Comparison of ENCODE assay signal across 9 cellular contexts in the genomic region with DNA sequence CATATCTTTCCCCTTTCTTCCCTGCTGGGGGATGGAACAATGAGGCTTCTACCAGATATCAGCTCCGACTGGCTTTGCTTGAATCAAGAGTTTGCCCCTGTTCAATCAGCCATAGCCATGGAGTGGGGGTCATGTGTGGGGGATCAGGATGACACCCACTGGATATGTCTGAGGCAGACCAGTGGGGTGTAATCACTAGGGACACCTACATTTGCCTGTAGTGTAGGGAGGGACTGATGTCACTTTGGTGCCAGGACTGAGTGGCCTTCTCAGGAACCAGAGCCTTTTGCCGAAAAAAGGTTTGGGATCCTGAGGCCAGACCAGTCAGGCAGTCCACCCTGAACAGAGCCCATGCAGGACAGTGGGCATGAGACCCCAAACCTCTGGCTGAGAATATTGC. TPM values are rescaled to one million over a fixed set of nuclear protein-coding genes. Genes with fewer than 3 reads are reported as not detected.
DNase-seq lines count a peak whose midpoint lies in the region; ATAC-seq, FAIRE-seq and TF ChIP-seq lines count a peak whose summit lies in the region.
"Had no signal": no experiment of that assay in that cellular context is flagged by ENCODE, and none has a peak within 500 bp of the region (broad histone marks: within the 10 kb centered on the region; RNA-seq: fewer than 3 reads in every experiment).

No MANE protein-coding gene starts in this region.

- peaks cover 24% of the 10 kb centered on the region for H3K4me1 Mint-ChIP-seq in activated naive CD4-positive, alpha-beta T cell treated with anti-CD3 and anti-CD28 coated beads for 36 hours (ENCODE audit: low read depth)

- peak overlapping the region; percentile 24 for H3K27ac Mint-ChIP-seq in activated naive CD4-positive, alpha-beta T cell treated with anti-CD3 and anti-CD28 coated beads for 36 hours

- no peak for TF ChIP-seq RAD21 in HepG2 (CRISPR knock-in tag; IDR thresholded peaks at IDR 0.05)

- TF ChIP-seq CTCF in ascending aorta (IDR thresholded peaks at IDR 0.05), result no peak
- no peak for TF ChIP-seq CTCF in HepG2 (CRISPR knock-in tag; IDR thresholded peaks at IDR 0.05)
- no peak for TF ChIP-seq CTCF in tibial artery (IDR thresholded peaks at IDR 0.05)

- H3K4me2 ChIP-seq in HepG2 (ENCODE audit: low read depth, low read length), result peak overlapping the region; percentile 99

- intact Hi-C loops in activated naive CD4-positive, alpha-beta T cell treated with anti-CD3 and anti-CD28 coated beads for 36 hours (cut with micrococcal nuclease), result no loop called here
- intact Hi-C loops in ascending aorta (cut with DNase I) (no loop called here), HepG2 (cut with micrococcal nuclease; ENCODE audit: unreplicated experiment) (no loop called here), tibial artery (cut with DNase I; ENCODE audit: low total_unique reads) (loop anchor here (5.0 kb wide), 1 partner anchor 53 kb away; the partner anchor contains the start of genes FASTKD5 and UBOX5), aorta (cut with DNase I) (no loop called here)

- BruUV-seq in HepG2 (replicated peaks; lab: Mats Ljungman, UMichigan), result no TSS peak

- peak overlapping the region; percentile 97 for H3K4me3 Mint-ChIP-seq in activated naive CD4-positive, alpha-beta T cell treated with anti-CD3 and anti-CD28 coated beads for 36 hours

- CTCF ChIA-PET in activated naive CD4-positive, alpha-beta T cell treated with anti-CD3 and anti-CD28 coated beads for 36 hours (lab: Charles Lee), result interaction anchor here (0.6 to 3.5 kb wide), 4 partner anchors 8 to 892 kb away, joined by 3 to 17 read pairs (median 4); no protein-coding TSS in a partner anchor
- CTCF ChIA-PET in HepG2 (lab: Yijun Ruan, JAX; ENCODE audit: low intra/inter-chr PET ratio, low total read pairs), result no interaction called here

- in situ Hi-C loops in HepG2 (cut with HindIII; ENCODE audit: extremely low pct_ligation_motif_present, low pct_unique_long_range_greater_than_20kb), result no loop called here

- H3K4me3 ChIP-seq in ascending aorta, result peak overlapping the region; percentile 93 to 96
- peak overlapping the region; percentile 89 to 99 (median 90) for H3K4me3 ChIP-seq in HepG2 (replicated peaks in 1 of 3; ENCODE audit: insufficient read depth in 1 of 3, low read depth in 2 of 3, low read length in 3 of 3)
- H3K4me3 ChIP-seq in tibial artery, result peak overlapping the region; percentile 92 to 96
- H3K4me3 ChIP-seq in aorta (ENCODE audit: low read length in 2 of 2), result no peak overlapping the region

- peaks cover 0 to 20% of the 10 kb centered on the region in 2 donors for H3K36me3 ChIP-seq in ascending aorta
- peaks cover 16 to 21% of the 10 kb centered on the region in 2 experiments for H3K36me3 ChIP-seq in HepG2 (replicated peaks in 1 of 2; ENCODE audit: control insufficient read depth in 1 of 2, insufficient read depth in 2 of 2, low read length in 2 of 2)
- peaks cover 0 to 24% (median 17%) of the 10 kb centered on the region in 3 donors for H3K36me3 ChIP-seq in tibial artery
- H3K36me3 ChIP-seq in aorta (ENCODE audit: control insufficient read depth in 1 of 2, insufficient read depth in 2 of 2, low read length in 1 of 2), result peaks cover 0 to 2% of the 10 kb centered on the region in 2 donors

- POLR2A ChIA-PET in HepG2 (lab: Yijun Ruan, JAX), result interaction anchor here (0.6 to 9.7 kb wide), 11 partner anchors 11 to 683 kb away, joined by 3 to 149 read pairs (median 5); partner anchors contain the start of genes MRPS26 and SLC4A11

- ATAC-seq in HepG2 (peak; percentile 2; the same call in 2 of the 3 replicates), aorta (ENCODE audit: low FRiP score) (no peak)

- peaks cover 16% of the 10 kb centered on the region for H3K36me3 Mint-ChIP-seq in activated naive CD4-positive, alpha-beta T cell treated with anti-CD3 and anti-CD28 coated beads for 36 hours (ENCODE audit: low read depth)

- H3K27me3 ChIP-seq in ascending aorta (no peaks in the 10 kb centered on the region), HepG2 (ENCODE audit: control insufficient read depth in 1 of 2, insufficient read depth in 2 of 2, low read length in 2 of 2) (peaks cover 0 to 6% of the 10 kb centered on the region in 2 experiments; a peak in 1 of 5 replicates), tibial artery (no peaks in the 10 kb centered on the region), aorta (ENCODE audit: control insufficient read depth in 1 of 2, insufficient read depth in 2 of 2, low read length in 1 of 2) (no peaks in the 10 kb centered on the region)

- WGBS in HepG2 (ENCODE audit: low lambda C conversion rate), result 48% methylated on average over 2 of the region's 2 CpGs
- 72 to 79% methylated on average over 2 of the region's 2 CpGs for WGBS in aorta, 2 donors

- no peak overlapping the region for H3K27ac ChIP-seq in ascending aorta
- H3K27ac ChIP-seq in HepG2 (ENCODE audit: extremely low read length, insufficient read depth, low read length), result peak overlapping the region; percentile 75
- H3K27ac ChIP-seq in tibial artery, result peak overlapping the region in 1 of 2 donors; percentile 90
- H3K27ac ChIP-seq in aorta (ENCODE audit: low read depth in 1 of 2, low read length in 2 of 2), result no peak overlapping the region

- peak overlapping the region; percentile 94 for H3K9ac ChIP-seq in HepG2 (ENCODE audit: insufficient read depth, low read depth, low read length)

- peaks cover 44% of the 10 kb centered on the region for H3K79me2 ChIP-seq in HepG2 (ENCODE audit: insufficient read depth, low read length)

- no peak for TF ChIP-seq POLR2A in HepG2 (IDR thresholded peaks at IDR 0.05; ENCODE audit: insufficient read depth in 1 of 2, low read depth in 2 of 2, low read length in 2 of 2)

- H4K20me1 ChIP-seq in HepG2 (ENCODE audit: insufficient read depth, low read length), result no peaks in the 10 kb centered on the region

- H3K9me3 Mint-ChIP-seq in activated naive CD4-positive, alpha-beta T cell treated with anti-CD3 and anti-CD28 coated beads for 36 hours, result no peaks in the 10 kb centered on the region

- FAIRE-seq in HepG2 (lab: Jason Lieb, UNC), result no peak

- H3K9me3 ChIP-seq in ascending aorta (no peaks in the 10 kb centered on the region), HepG2 (ENCODE audit: low read length) (no peaks in the 10 kb centered on the region), tibial artery (no peaks in the 10 kb centered on the region), aorta (ENCODE audit: control insufficient read depth, low read length) (no peaks in the 10 kb centered on the region)

- H3K4me1 ChIP-seq in ascending aorta, result peaks cover 4 to 7% of the 10 kb centered on the region in 2 donors
- H3K4me1 ChIP-seq in HepG2 (ENCODE audit: insufficient read depth, low read length), result peaks cover 35% of the 10 kb centered on the region
- H3K4me1 ChIP-seq in tibial artery, result peaks cover 0 to 17% (median 6%) of the 10 kb centered on the region in 4 donors
- H3K4me1 ChIP-seq in aorta (ENCODE audit: control insufficient read depth in 1 of 2, insufficient read depth in 2 of 2, low read length in 2 of 2), result no peaks in the 10 kb centered on the region

- no peak overlapping the region for H2AFZ ChIP-seq in HepG2 (ENCODE audit: low read length)

- TF ChIP-seq EP300 in HepG2 (IDR thresholded peaks at IDR 0.05; ENCODE audit: low read depth in 2 of 2, low read length in 2 of 2) (no peak), HepG2 (CRISPR knock-in tag; IDR thresholded peaks at IDR 0.05; ENCODE audit: borderline replicate concordance) (no peak; the same call in 1 of the 2 replicates)

- no peaks in the 10 kb centered on the region for H3K27me3 Mint-ChIP-seq in activated naive CD4-positive, alpha-beta T cell treated with anti-CD3 and anti-CD28 coated beads for 36 hours (ENCODE audit: low read depth)

- no peak for DNase-seq in activated naive CD4-positive, alpha-beta T cell treated with anti-CD3 and anti-CD28 coated beads for 36 hours
- no peak for DNase-seq in activated naive CD4-positive, alpha-beta T cell (lab: John Stamatoyannopoulos, UW)
- DNase-seq in ascending aorta (ENCODE audit: low spot score in 2 of 2) (no peak), HepG2 (ENCODE audit: low spot score) (no peak), tibial artery (no peak), aorta (no peak), GM19238 (ENCODE audit: insufficient read length, low spot score) (no peak), GOT3 (lab: John Stamatoyannopoulos, UW) (no peak)
- DNase-seq: DMS153 had no signal

RNA-seq across cellular contexts. Expression of gene ITPA, which starts 1.0 kb away (rescaled TPM):
- 10 to 100 TPM; 38.2 to 42.1 TPM for total RNA-seq in activated naive CD4-positive, alpha-beta T cell treated with anti-CD3 and anti-CD28 coated beads for 36 hours
- total RNA-seq in ascending aorta (111 TPM), HepG2 (2016; rRNA removed; fragmentation: Illumina TruSeq; extraction: Trizol) (101 and 103 TPM in 2 replicates), aorta (10 to 100 TPM; 25.9 to 31.1 TPM)
- 30.5 and 31.5 TPM in 2 replicates for total RNA-seq in HepG2 (2016; cell fraction: cytosol; rRNA removed; fragmentation: Illumina TruSeq; extraction: Trizol; ENCODE audit: low read depth)
- total RNA-seq in HepG2 (2016; cell fraction: insoluble cytoplasmic fraction; rRNA removed; fragmentation: Illumina TruSeq; extraction: Trizol), result 108 TPM in 2 replicates
- total RNA-seq in HepG2 (2016; cell fraction: membrane; rRNA removed; fragmentation: Illumina TruSeq; extraction: Trizol), result 45.6 and 53.1 TPM in 2 replicates
- total RNA-seq in HepG2 (2016; cell fraction: nucleus; rRNA removed; fragmentation: Illumina TruSeq; extraction: Trizol), result 51.5 and 65.6 TPM in 2 replicates
- polyA plus RNA-seq in HepG2 (2011; rRNA removed) (60.1 and 73.4 TPM in 2 replicates), aorta (10 to 100 TPM; 26.7 to 72.4 TPM)
- 53.2 and 73.4 TPM in 2 replicates for polyA plus RNA-seq in HepG2 (2011; cell fraction: cytosol; rRNA removed)
- 110 and 129 TPM in 2 replicates for polyA plus RNA-seq in HepG2 (2011; cell fraction: nucleus; rRNA removed)
- 55.6 and 63.4 TPM in 2 replicates for polyA plus RNA-seq in HepG2 (2012)
- polyA plus RNA-seq in HepG2 (2016; cell fraction: cytosol; fragmentation: Illumina TruSeq; extraction: Trizol; ENCODE audit: low read depth), result 27.3 and 27.6 TPM in 2 replicates
- polyA plus RNA-seq in HepG2 (2016; cell fraction: insoluble cytoplasmic fraction; fragmentation: Illumina TruSeq; extraction: Trizol; ENCODE audit: low read depth), result 106 and 109 TPM in 2 replicates
- 28.9 and 33.4 TPM in 2 replicates for polyA plus RNA-seq in HepG2 (2016; cell fraction: membrane; fragmentation: Illumina TruSeq; extraction: Trizol; ENCODE audit: low read depth)
- polyA plus RNA-seq in HepG2 (2016; cell fraction: nucleus; fragmentation: Illumina TruSeq; extraction: Trizol; ENCODE audit: insufficient read depth, low read depth), result 144 and 151 TPM in 2 replicates
- 24.1 and 25.5 TPM in 2 replicates for polyA minus RNA-seq in HepG2 (2011; rRNA and poly(A)+ RNA removed; ENCODE audit: low replicate concordance)
- polyA minus RNA-seq in HepG2 (2011; cell fraction: cytosol; rRNA and poly(A)+ RNA removed), result 15.4 and 25.9 TPM in 2 replicates
- 23.0 and 28.2 TPM in 2 replicates for polyA minus RNA-seq in HepG2 (2011; cell fraction: nucleus; rRNA and poly(A)+ RNA removed)

RNA-seq across cellular contexts. Expression of gene DDRGK1, which starts 5.9 kb away (rescaled TPM):
- 10 to 100 TPM; 78.2 to 79.5 TPM for total RNA-seq in activated naive CD4-positive, alpha-beta T cell treated with anti-CD3 and anti-CD28 coated beads for 36 hours
- total RNA-seq in ascending aorta (18.0 TPM), HepG2 (2016; rRNA removed; fragmentation: Illumina TruSeq; extraction: Trizol) (75.4 and 149 TPM in 2 replicates), aorta (10 to 100 TPM; 40.5 to 49.5 TPM)
- 59.4 and 65.6 TPM in 2 replicates for total RNA-seq in HepG2 (2016; cell fraction: cytosol; rRNA removed; fragmentation: Illumina TruSeq; extraction: Trizol; ENCODE audit: low read depth)
- total RNA-seq in HepG2 (2016; cell fraction: insoluble cytoplasmic fraction; rRNA removed; fragmentation: Illumina TruSeq; extraction: Trizol), result 69.3 and 161 TPM in 2 replicates
- total RNA-seq in HepG2 (2016; cell fraction: membrane; rRNA removed; fragmentation: Illumina TruSeq; extraction: Trizol), result 57.6 and 58.7 TPM in 2 replicates
- total RNA-seq in HepG2 (2016; cell fraction: nucleus; rRNA removed; fragmentation: Illumina TruSeq; extraction: Trizol), result 105 and 136 TPM in 2 replicates
- polyA plus RNA-seq in HepG2 (2011; rRNA removed) (96.7 and 116 TPM in 2 replicates), aorta (10 to 100 TPM; 42.8 to 81.0 TPM)
- 133 and 142 TPM in 2 replicates for polyA plus RNA-seq in HepG2 (2011; cell fraction: cytosol; rRNA removed)
- polyA plus RNA-seq in HepG2 (2011; cell fraction: nucleus; rRNA removed), result 122 and 134 TPM in 2 replicates
- polyA plus RNA-seq in HepG2 (2012), result 104 and 147 TPM in 2 replicates
- polyA plus RNA-seq in HepG2 (2016; cell fraction: cytosol; fragmentation: Illumina TruSeq; extraction: Trizol; ENCODE audit: low read depth), result 51.1 and 51.9 TPM in 2 replicates
- polyA plus RNA-seq in HepG2 (2016; cell fraction: insoluble cytoplasmic fraction; fragmentation: Illumina TruSeq; extraction: Trizol; ENCODE audit: low read depth), result 80.6 and 85.9 TPM in 2 replicates
- polyA plus RNA-seq in HepG2 (2016; cell fraction: membrane; fragmentation: Illumina TruSeq; extraction: Trizol; ENCODE audit: low read depth), result 52.8 and 53.4 TPM in 2 replicates
- polyA plus RNA-seq in HepG2 (2016; cell fraction: nucleus; fragmentation: Illumina TruSeq; extraction: Trizol; ENCODE audit: insufficient read depth, low read depth), result 240 and 250 TPM in 2 replicates
- polyA minus RNA-seq in HepG2 (2011; rRNA and poly(A)+ RNA removed; ENCODE audit: low replicate concordance), result 19.0 and 51.1 TPM in 2 replicates
- polyA minus RNA-seq in HepG2 (2011; cell fraction: cytosol; rRNA and poly(A)+ RNA removed), result 40.1 and 44.2 TPM in 2 replicates
- 48.9 and 52.6 TPM in 2 replicates for polyA minus RNA-seq in HepG2 (2011; cell fraction: nucleus; rRNA and poly(A)+ RNA removed)

RNA-seq across cellular contexts. Expression of gene SLC4A11, which starts 28.6 kb away (rescaled TPM):
- under 1 TPM; 0.72 to 0.91 TPM for total RNA-seq in activated naive CD4-positive, alpha-beta T cell treated with anti-CD3 and anti-CD28 coated beads for 36 hours
- 1.6 TPM for total RNA-seq in ascending aorta
- total RNA-seq in HepG2 (2016; rRNA removed; fragmentation: Illumina TruSeq; extraction: Trizol), result 1.1 and 3.9 TPM in 2 replicates
- total RNA-seq in HepG2 (2016; cell fraction: cytosol; rRNA removed; fragmentation: Illumina TruSeq; extraction: Trizol; ENCODE audit: low read depth), result 0.30 and 1.1 TPM in 2 replicates
- 0.82 and 4.9 TPM in 2 replicates for total RNA-seq in HepG2 (2016; cell fraction: insoluble cytoplasmic fraction; rRNA removed; fragmentation: Illumina TruSeq; extraction: Trizol)
- 1.4 and 1.8 TPM in 2 replicates for total RNA-seq in HepG2 (2016; cell fraction: membrane; rRNA removed; fragmentation: Illumina TruSeq; extraction: Trizol)
- total RNA-seq in HepG2 (2016; cell fraction: nucleus; rRNA removed; fragmentation: Illumina TruSeq; extraction: Trizol), result 5.0 and 8.1 TPM in 2 replicates
- polyA plus RNA-seq in HepG2 (2011; rRNA removed), result 24.7 and 27.0 TPM in 2 replicates
- polyA plus RNA-seq in HepG2 (2011; cell fraction: cytosol; rRNA removed), result 6.2 and 8.6 TPM in 2 replicates
- 212 and 304 TPM in 2 replicates for polyA plus RNA-seq in HepG2 (2011; cell fraction: nucleus; rRNA removed)
- polyA plus RNA-seq in HepG2 (2012), result 9.7 and 13.8 TPM in 2 replicates
- 0.50 and 0.84 TPM in 2 replicates for polyA plus RNA-seq in HepG2 (2016; cell fraction: cytosol; fragmentation: Illumina TruSeq; extraction: Trizol; ENCODE audit: low read depth)
- polyA plus RNA-seq in HepG2 (2016; cell fraction: insoluble cytoplasmic fraction; fragmentation: Illumina TruSeq; extraction: Trizol; ENCODE audit: low read depth), result 1.1 and 1.8 TPM in 2 replicates
- 0.65 and 0.70 TPM in 2 replicates for polyA plus RNA-seq in HepG2 (2016; cell fraction: membrane; fragmentation: Illumina TruSeq; extraction: Trizol; ENCODE audit: low read depth)
- polyA plus RNA-seq in HepG2 (2016; cell fraction: nucleus; fragmentation: Illumina TruSeq; extraction: Trizol; ENCODE audit: insufficient read depth, low read depth), result 16.5 and 18.2 TPM in 2 replicates
- 1.9 and 33.5 TPM in 2 replicates for polyA minus RNA-seq in HepG2 (2011; rRNA and poly(A)+ RNA removed; ENCODE audit: low replicate concordance)
- polyA minus RNA-seq in HepG2 (2011; cell fraction: cytosol; rRNA and poly(A)+ RNA removed), result 10.2 and 17.1 TPM in 2 replicates
- 44.0 and 47.5 TPM in 2 replicates for polyA minus RNA-seq in HepG2 (2011; cell fraction: nucleus; rRNA and poly(A)+ RNA removed)
- total RNA-seq in aorta, result under 1 TPM; 0.29 to 0.63 TPM
- polyA plus RNA-seq in aorta, result under 1 TPM in 1 of 2 donors, not detected in 1; 0.23 TPM

RNA-seq across cellular contexts. Expression of gene LZTS3, which starts 37.0 kb away (rescaled TPM):
- 1 to 10 TPM; 1.2 to 1.4 TPM for total RNA-seq in activated naive CD4-positive, alpha-beta T cell treated with anti-CD3 and anti-CD28 coated beads for 36 hours
- 14.9 TPM for total RNA-seq in ascending aorta
- total RNA-seq in HepG2 (2016; rRNA removed; fragmentation: Illumina TruSeq; extraction: Trizol), result 7.4 and 10.1 TPM in 2 replicates
- total RNA-seq in HepG2 (2016; cell fraction: cytosol; rRNA removed; fragmentation: Illumina TruSeq; extraction: Trizol; ENCODE audit: low read depth), result 1.6 and 1.9 TPM in 2 replicates
- 7.6 and 10.2 TPM in 2 replicates for total RNA-seq in HepG2 (2016; cell fraction: insoluble cytoplasmic fraction; rRNA removed; fragmentation: Illumina TruSeq; extraction: Trizol)
- total RNA-seq in HepG2 (2016; cell fraction: membrane; rRNA removed; fragmentation: Illumina TruSeq; extraction: Trizol), result 5.4 and 6.1 TPM in 2 replicates
- total RNA-seq in HepG2 (2016; cell fraction: nucleus; rRNA removed; fragmentation: Illumina TruSeq; extraction: Trizol), result 7.0 and 8.3 TPM in 2 replicates
- 31.3 and 49.2 TPM in 2 replicates for polyA plus RNA-seq in HepG2 (2011; rRNA removed)
- 33.5 and 37.7 TPM in 2 replicates for polyA plus RNA-seq in HepG2 (2011; cell fraction: cytosol; rRNA removed)
- 96.7 and 99.2 TPM in 2 replicates for polyA plus RNA-seq in HepG2 (2011; cell fraction: nucleus; rRNA removed)
- 15.6 and 27.0 TPM in 2 replicates for polyA plus RNA-seq in HepG2 (2012)
- 1.5 TPM in 2 replicates for polyA plus RNA-seq in HepG2 (2016; cell fraction: cytosol; fragmentation: Illumina TruSeq; extraction: Trizol; ENCODE audit: low read depth)
- 10.0 and 11.9 TPM in 2 replicates for polyA plus RNA-seq in HepG2 (2016; cell fraction: insoluble cytoplasmic fraction; fragmentation: Illumina TruSeq; extraction: Trizol; ENCODE audit: low read depth)
- 5.0 and 5.4 TPM in 2 replicates for polyA plus RNA-seq in HepG2 (2016; cell fraction: membrane; fragmentation: Illumina TruSeq; extraction: Trizol; ENCODE audit: low read depth)
- polyA plus RNA-seq in HepG2 (2016; cell fraction: nucleus; fragmentation: Illumina TruSeq; extraction: Trizol; ENCODE audit: insufficient read depth, low read depth), result 19.6 and 21.4 TPM in 2 replicates
- polyA minus RNA-seq in HepG2 (2011; rRNA and poly(A)+ RNA removed; ENCODE audit: low replicate concordance), result 1.3 and 64.0 TPM in 2 replicates
- polyA minus RNA-seq in HepG2 (2011; cell fraction: cytosol; rRNA and poly(A)+ RNA removed), result 19.8 and 26.7 TPM in 2 replicates
- polyA minus RNA-seq in HepG2 (2011; cell fraction: nucleus; rRNA and poly(A)+ RNA removed), result 14.9 and 19.3 TPM in 2 replicates
- 1 to 10 TPM; 9.5 to 9.9 TPM for total RNA-seq in aorta
- polyA plus RNA-seq in aorta, result 1 to 10 TPM; 3.3 to 6.5 TPM

RNA-seq across cellular contexts. Expression of gene FASTKD5, which starts 50.7 kb away (rescaled TPM):
- 10 to 100 TPM; 11.8 to 12.0 TPM for total RNA-seq in activated naive CD4-positive, alpha-beta T cell treated with anti-CD3 and anti-CD28 coated beads for 36 hours
- total RNA-seq in ascending aorta, result 6.1 TPM
- 46.8 and 63.4 TPM in 2 replicates for total RNA-seq in HepG2 (2016; rRNA removed; fragmentation: Illumina TruSeq; extraction: Trizol)
- 4.3 and 4.6 TPM in 2 replicates for total RNA-seq in HepG2 (2016; cell fraction: cytosol; rRNA removed; fragmentation: Illumina TruSeq; extraction: Trizol; ENCODE audit: low read depth)
- 45.4 and 62.9 TPM in 2 replicates for total RNA-seq in HepG2 (2016; cell fraction: insoluble cytoplasmic fraction; rRNA removed; fragmentation: Illumina TruSeq; extraction: Trizol)
- total RNA-seq in HepG2 (2016; cell fraction: membrane; rRNA removed; fragmentation: Illumina TruSeq; extraction: Trizol), result 15.5 and 16.7 TPM in 2 replicates
- 27.9 and 28.4 TPM in 2 replicates for total RNA-seq in HepG2 (2016; cell fraction: nucleus; rRNA removed; fragmentation: Illumina TruSeq; extraction: Trizol)
- polyA plus RNA-seq in HepG2 (2011; rRNA removed), result 34.4 and 36.6 TPM in 2 replicates
- polyA plus RNA-seq in HepG2 (2011; cell fraction: cytosol; rRNA removed), result 23.0 and 32.0 TPM in 2 replicates
- 12.1 and 17.5 TPM in 2 replicates for polyA plus RNA-seq in HepG2 (2011; cell fraction: nucleus; rRNA removed)
- 23.7 and 26.2 TPM in 2 replicates for polyA plus RNA-seq in HepG2 (2012)
- polyA plus RNA-seq in HepG2 (2016; cell fraction: cytosol; fragmentation: Illumina TruSeq; extraction: Trizol; ENCODE audit: low read depth), result 2.5 TPM in 2 replicates
- polyA plus RNA-seq in HepG2 (2016; cell fraction: insoluble cytoplasmic fraction; fragmentation: Illumina TruSeq; extraction: Trizol; ENCODE audit: low read depth), result 55.4 and 56.5 TPM in 2 replicates
- polyA plus RNA-seq in HepG2 (2016; cell fraction: membrane; fragmentation: Illumina TruSeq; extraction: Trizol; ENCODE audit: low read depth), result 6.5 and 7.2 TPM in 2 replicates
- polyA plus RNA-seq in HepG2 (2016; cell fraction: nucleus; fragmentation: Illumina TruSeq; extraction: Trizol; ENCODE audit: insufficient read depth, low read depth), result 33.3 and 36.2 TPM in 2 replicates
- 24.9 and 38.7 TPM in 2 replicates for polyA minus RNA-seq in HepG2 (2011; rRNA and poly(A)+ RNA removed; ENCODE audit: low replicate concordance)
- polyA minus RNA-seq in HepG2 (2011; cell fraction: cytosol; rRNA and poly(A)+ RNA removed), result 27.8 and 30.8 TPM in 2 replicates
- polyA minus RNA-seq in HepG2 (2011; cell fraction: nucleus; rRNA and poly(A)+ RNA removed), result 26.4 and 34.6 TPM in 2 replicates
- total RNA-seq in aorta, result 10 to 100 TPM; 10.3 to 10.9 TPM
- 1 to 10 TPM; 4.4 to 9.8 TPM for polyA plus RNA-seq in aorta

Comparison
In these comparisons a context has a peak if more than half of its experiments do, and no peak if none do; other contexts are left out.
1. H3K4me3 ChIP-seq: peak in ascending aorta (2 of 2), HepG2 (3 of 3) and tibial artery (2 of 2); none in aorta (0 of 2).